ENCODE assay signal across 8 cellular contexts in genomic region chr19:16247353-16248182, GRCh38. TPM values are rescaled to one million over a fixed set of nuclear protein-coding genes. Genes with fewer than 3 reads are reported as not detected.
A peak's percentile ranks its signal among the peaks of the same experiment; 100 is the strongest.
DNase-seq lines count a peak whose midpoint lies in the region; ATAC-seq and TF ChIP-seq lines count a peak whose summit lies in the region.

No MANE protein-coding gene starts in this region.

- peak; percentile 96 for TF ChIP-seq CTCF in BJ (IDR thresholded peaks at IDR 0.05; ENCODE audit: insufficient read depth, low read depth, low read length)

- CTCF ChIA-PET in BJ (lab: Yijun Ruan, JAX), result interaction anchor here (0.6 to 6.7 kb wide), 32 partner anchors 11 to 618 kb away, joined by 3 to 146 read pairs (median 4); partner anchors contain the start of gene AP1M1

- H3K4me3 ChIP-seq in BJ (ENCODE audit: low read depth, low read length), result no peak overlapping the region

- peak; percentile 48 for ATAC-seq in HG02610 (IDR thresholded peaks at IDR 0.05; ENCODE audit: unreplicated experiment)
- no peak for ATAC-seq in HG02981 (IDR thresholded peaks at IDR 0.05; ENCODE audit: unreplicated experiment)

- POLR2A ChIA-PET in BJ (lab: Charles Lee), result interaction anchor here (0.5 to 0.6 kb wide), 2 partner anchors 63 to 135 kb away, joined by 4 to 5 read pairs; no protein-coding TSS in a partner anchor

- no peaks in the 10 kb centered on the region for H3K36me3 ChIP-seq in BJ (ENCODE audit: control insufficient read depth, insufficient read depth, low read length)

- DNase-seq in BJ (ENCODE audit: low read depth) (no peak), NOMO-1 treated with DMSO at 0.1 percent for 48 hours (lab: John Stamatoyannopoulos, UW; ENCODE audit: unreplicated experiment) (peak; percentile 59), medulla oblongata (ENCODE audit: extremely low spot score) (peak; percentile 79)
- DNase-seq in activated CD8-positive, alpha-beta memory T cell treated with anti-CD3 and anti-CD28 coated beads for 4 hours (ENCODE audit: low read depth in 2 of 2), result peak; percentile 69
- peak; percentile 76 for DNase-seq in effector CD8-positive, alpha-beta T cell (lab: John Stamatoyannopoulos, UW)
- DNase-seq in stimulated activated CD8-positive, alpha-beta memory T cell treated with anti-CD3 and anti-CD28 coated beads, Interleukin-15, amount 100 ng/mL, for 1 hour (ENCODE audit: low read depth), result peak; percentile 76

- H3K27me3 ChIP-seq in BJ (ENCODE audit: control insufficient read depth, insufficient read depth, low read length), result peaks cover 1% of the 10 kb centered on the region; the same call in 1 of the 2 replicates

RNA-seq across cellular contexts. Expression of gene AP1M1, which starts 49.9 kb away (rescaled TPM):
- 50.9 and 72.1 TPM in 2 replicates for polyA plus RNA-seq in BJ (2011; rRNA removed)
- polyA minus RNA-seq in BJ (2011; rRNA and poly(A)+ RNA removed), result 64.1 and 75.0 TPM in 2 replicates
